2 cellular contexts compared by ENCODE assay signal in the genomic region with DNA sequence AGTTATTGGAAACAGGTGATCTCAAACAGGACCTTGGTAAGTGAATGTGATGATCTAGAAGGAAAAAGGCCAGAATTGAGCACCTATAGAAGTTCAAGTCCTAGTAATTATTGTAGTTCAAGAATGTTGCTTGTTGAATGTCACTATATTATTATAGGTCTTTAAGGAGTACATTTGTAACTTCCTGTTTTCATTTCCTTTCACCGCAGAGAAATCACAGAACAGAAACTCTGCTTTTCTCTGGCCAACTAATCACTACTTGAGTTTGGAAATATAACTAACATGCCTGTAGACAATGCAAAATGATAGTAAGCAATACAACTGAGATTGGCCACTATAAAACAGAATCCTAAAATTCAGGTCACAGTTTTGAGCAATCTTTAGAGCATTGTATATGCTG.
TF ChIP-seq lines count a peak whose summit lies in the region.

No MANE protein-coding gene starts in this region.

TF ChIP-seq in SK-N-SH, 30 proteins besides CTCF, POLR2A, EP300 and RAD21 (continued from another document):
- TF ChIP-seq TEAD4 (IDR thresholded peaks at IDR 0.05; ENCODE audit: borderline replicate concordance, insufficient read depth) (no peak), MXI1 (IDR thresholded peaks at IDR 0.05; ENCODE audit: low read depth, low read length) (no peak), GABPA (IDR thresholded peaks at IDR 0.05; ENCODE audit: low read depth) (no peak)
- TF ChIP-seq, protein P1, sequence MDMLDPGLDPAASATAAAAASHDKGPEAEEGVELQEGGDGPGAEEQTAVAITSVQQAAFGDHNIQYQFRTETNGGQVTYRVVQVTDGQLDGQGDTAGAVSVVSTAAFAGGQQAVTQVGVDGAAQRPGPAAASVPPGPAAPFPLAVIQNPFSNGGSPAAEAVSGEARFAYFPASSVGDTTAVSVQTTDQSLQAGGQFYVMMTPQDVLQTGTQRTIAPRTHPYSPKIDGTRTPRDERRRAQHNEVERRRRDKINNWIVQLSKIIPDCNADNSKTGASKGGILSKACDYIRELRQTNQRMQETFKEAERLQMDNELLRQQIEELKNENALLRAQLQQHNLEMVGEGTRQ (IDR thresholded peaks at IDR 0.05; ENCODE audit: borderline replicate concordance, low read depth, low read length): no peak

TF ChIP-seq in SK-N-SH treated with all-trans-retinoic acid at 6 μM for 48 hours, 23 proteins besides CTCF, POLR2A, EP300 and RAD21 (continued from another document):
- TF ChIP-seq, protein P2, sequence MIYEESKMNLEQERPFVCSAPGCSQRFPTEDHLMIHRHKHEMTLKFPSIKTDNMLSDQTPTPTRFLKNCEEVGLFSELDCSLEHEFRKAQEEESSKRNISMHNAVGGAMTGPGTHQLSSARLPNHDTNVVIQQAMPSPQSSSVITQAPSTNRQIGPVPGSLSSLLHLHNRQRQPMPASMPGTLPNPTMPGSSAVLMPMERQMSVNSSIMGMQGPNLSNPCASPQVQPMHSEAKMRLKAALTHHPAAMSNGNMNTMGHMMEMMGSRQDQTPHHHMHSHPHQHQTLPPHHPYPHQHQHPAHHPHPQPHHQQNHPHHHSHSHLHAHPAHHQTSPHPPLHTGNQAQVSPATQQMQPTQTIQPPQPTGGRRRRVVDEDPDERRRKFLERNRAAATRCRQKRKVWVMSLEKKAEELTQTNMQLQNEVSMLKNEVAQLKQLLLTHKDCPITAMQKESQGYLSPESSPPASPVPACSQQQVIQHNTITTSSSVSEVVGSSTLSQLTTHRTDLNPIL (CRISPR knock-in tag; IDR thresholded peaks at IDR 0.05; ENCODE audit: low read depth): no peak
- TF ChIP-seq ZFP30 (CRISPR knock-in tag; IDR thresholded peaks at IDR 0.05) (no peak), ZFP3 (CRISPR knock-in tag; IDR thresholded peaks at IDR 0.05) (no peak), ZC3H10 (CRISPR knock-in tag; IDR thresholded peaks at IDR 0.05) (no peak)
TF ChIP-seq in SK-N-SH treated with all-trans-retinoic acid at 6 μM for 48 hours: peak in this region for 0.
